ENCODE assay signal across 22 cellular contexts in genomic region chr12:116233669-116234068, GRCh38.
"Had no signal": no experiment of that assay in that cellular context is flagged by ENCODE, and none has a peak within 500 bp of the region (broad histone marks: within the 10 kb centered on the region; RNA-seq: fewer than 3 reads in every experiment).

No MANE protein-coding gene starts in this region.

- H3K27ac ChIP-seq: breast epithelium, esophagus squamous epithelium, prostate gland, right atrium auricular region, transverse colon, vagina had no signal

- H3K27me3 ChIP-seq: breast epithelium, esophagus squamous epithelium, right atrium auricular region, transverse colon, vagina had no signal

- H3K9me3 ChIP-seq: breast epithelium, esophagus squamous epithelium, prostate gland, right atrium auricular region, transverse colon, vagina had no signal

- DNase-seq: activated CD4-positive, alpha-beta T cell treated with anti-CD3 and anti-CD28 coated beads, Interleukin-2, amount 10 ng/mL, durations not matched to agents 24 days and 14 days; activated CD8-positive, alpha-beta T cell treated with anti-CD3 and anti-CD28 coated beads for 36 hours; activated naive CD4-positive, alpha-beta T cell treated with Interleukin-2 at 50 U/mL for 16 hours; activated naive CD8-positive, alpha-beta T cell treated with anti-CD3 and anti-CD28 coated beads, Interleukin-2, amount 10 ng/mL, durations not matched to agents 7 days and 5 days; activated T-cell treated with anti-CD3 and anti-CD28 coated beads, Interleukin-2, amount 50 U/mL, for 1 hour; cerebellar nuclear complex; effector memory CD4-positive, alpha-beta T cell; esophagus squamous epithelium; hippocampal formation; islet precursor cell; stimulated activated CD4-positive, alpha-beta T cell treated with anti-CD3 and anti-CD28 coated beads, Interleukin-12 subunit alpha, Interleukin-12 subunit beta, amount 100 ng/mL, for 4 hours; stimulated activated CD4-positive, alpha-beta T cell treated with anti-CD3 and anti-CD28 coated beads, Interleukin-2, amount 100 ng/mL, for 24 hours; stimulated activated naive CD8-positive, alpha-beta T cell treated with anti-CD3 and anti-CD28 coated beads, Interleukin-15, Interleukin-2, amounts not matched to agents 100 U/mL and 50 U/mL, for 24 hours; substantia nigra; T-cell; transverse colon had no signal

- ATAC-seq: activated CD8-positive, alpha-beta T cell treated with anti-CD3 and anti-CD28 coated beads for 36 hours; activated T-helper 17 cell treated with anti-CD3 and anti-CD28 coated beads, Interleukin-2, amount 50 U/mL, for 72 hours; stimulated activated naive CD8-positive, alpha-beta T cell treated with anti-CD3 and anti-CD28 coated beads, Interleukin-15, Interleukin-2, amounts not matched to agents 100 U/mL and 50 U/mL, for 24 hours; T-cell had no signal

- H3K4me1 ChIP-seq: prostate gland had no signal

- H3K36me3 ChIP-seq: breast epithelium, prostate gland, right atrium auricular region, vagina had no signal

- H3K4me3 ChIP-seq: breast epithelium, esophagus squamous epithelium, lung, prostate gland, right atrium auricular region, transverse colon, vagina had no signal
